8 cellular contexts compared by ENCODE assay signal in genomic region chr5:10695055-10695649, GRCh38.
DNase-seq lines count a peak whose midpoint lies in the region; ATAC-seq and TF ChIP-seq lines count a peak whose summit lies in the region.

No MANE protein-coding gene starts in this region.

- POLR2A ChIA-PET in AG04449 (lab: Yijun Ruan, JAX): no interaction called here
- POLR2A ChIA-PET in CD4-positive, alpha-beta T cell (lab: Charles Lee): no interaction called here

- H3K27me3 Mint-ChIP-seq in CD4-positive, alpha-beta T cell: no peaks in the 10 kb centered on the region

- no peak overlapping the region for H3K4me3 Mint-ChIP-seq in CD4-positive, alpha-beta T cell

- no peak overlapping the region for H3K27ac ChIP-seq in right atrium auricular region
- no peak overlapping the region for H3K27ac ChIP-seq in CD4-positive, alpha-beta T cell (ENCODE audit: low read depth, low read length)

- H3K27ac Mint-ChIP-seq in CD4-positive, alpha-beta T cell: no peak overlapping the region

- H3K36me3 Mint-ChIP-seq in CD4-positive, alpha-beta T cell (ENCODE audit: low read depth): peaks cover 8% of the 10 kb centered on the region

- H3K36me3 ChIP-seq in right atrium auricular region: no peaks in the 10 kb centered on the region

- intact Hi-C loops in CD4-positive, alpha-beta T cell (cut with DNase I, micrococcal nuclease): no loop called here

- peaks cover 45% of the 10 kb centered on the region for H3K4me1 Mint-ChIP-seq in CD4-positive, alpha-beta T cell (ENCODE audit: low read depth)

- H3K4me3 ChIP-seq in AG04449 (ENCODE audit: low read depth, low read length): no peak overlapping the region
- H3K4me3 ChIP-seq in right atrium auricular region: no peak overlapping the region

- DNase-seq in AG04449 (ENCODE audit: low read depth, low spot score) (no peak), NCI-H2196 (lab: John Stamatoyannopoulos, UW; ENCODE audit: unreplicated experiment) (peak; percentile 81), amygdala (lab: John Stamatoyannopoulos, UW) (peak in 54 of 56 donors; percentile 7 to 82 (median 46)), right atrium auricular region (ENCODE audit: low spot score) (peak; percentile 79), renal cortical epithelial cell (ENCODE audit: low read depth) (peak; percentile 74)
- DNase-seq in CD4-positive, alpha-beta T cell: no peak

- H3K9me3 ChIP-seq in right atrium auricular region: no peaks in the 10 kb centered on the region
- H3K9me3 ChIP-seq in CD4-positive, alpha-beta T cell (ENCODE audit: control insufficient read depth, low read length): no peaks in the 10 kb centered on the region

- peak; percentile 82 for TF ChIP-seq CTCF in AG04449 (IDR thresholded peaks at IDR 0.05; ENCODE audit: insufficient read depth, low read length, missing control alignments)
- TF ChIP-seq CTCF in GM12872 (IDR thresholded peaks at IDR 0.05; ENCODE audit: insufficient read depth, low read depth, low read length): peak; percentile 77
- TF ChIP-seq CTCF in right atrium auricular region (IDR thresholded peaks at IDR 0.05): peak; percentile 75 to 90
- no peak for TF ChIP-seq CTCF in CD4-positive, alpha-beta T cell (IDR thresholded peaks at IDR 0.05)

- peaks cover 0 to 13% of the 10 kb centered on the region in 2 donors for H3K4me1 ChIP-seq in right atrium auricular region

- peak; percentile 62 for ATAC-seq in HG02885 (IDR thresholded peaks at IDR 0.05; ENCODE audit: poor library complexity, unreplicated experiment)
- ATAC-seq in CD4-positive, alpha-beta T cell (ENCODE audit: poor library complexity): no peak

- H3K27me3 ChIP-seq in right atrium auricular region: no peaks in the 10 kb centered on the region
- H3K27me3 ChIP-seq in CD4-positive, alpha-beta T cell (ENCODE audit: control insufficient read depth, insufficient read depth, low read length): no peaks in the 10 kb centered on the region

- no peaks in the 10 kb centered on the region for H3K9me3 Mint-ChIP-seq in CD4-positive, alpha-beta T cell

- CTCF ChIA-PET in AG04449 (lab: Yijun Ruan, JAX): interaction anchor here (0.6 to 11.9 kb wide), 16 partner anchors 9 to 499 kb away, joined by 3 to 97 read pairs (median 3); no protein-coding TSS in a partner anchor
- CTCF ChIA-PET in CD4-positive, alpha-beta T cell (lab: Charles Lee): no interaction called here

Comparison
In these comparisons a context has a peak if more than half of its experiments do, and no peak if none do; other contexts are left out.
1. DNase-seq: peak in NCI-H2196 (single experiment), amygdala (54 of 56), right atrium auricular region (single experiment) and renal cortical epithelial cell (single experiment); none in AG04449 (single experiment) and CD4-positive, alpha-beta T cell (0 of 10).